In genomic region chr11:64125676-64126075, GRCh38 we compare ENCODE assay signal across 26 cellular contexts.
"Had no signal": no experiment of that assay in that cellular context is flagged by ENCODE, and none has a peak within 500 bp of the region (broad histone marks: within the 10 kb centered on the region; RNA-seq: fewer than 3 reads in every experiment).

No MANE protein-coding gene starts in this region.

- H3K36me3 Mint-ChIP-seq: activated CD8-positive, alpha-beta memory T cell treated with anti-CD3 and anti-CD28 coated beads, Interleukin-2, amount 10 ng/mL, durations not matched to agents 7 days and 5 days; activated naive CD8-positive, alpha-beta T cell; mesothelial cell of epicardium; naive B cell had no signal

- H3K9ac ChIP-seq: parathyroid adenoma had no signal

- H2AFZ ChIP-seq: parathyroid adenoma had no signal

- H3K36me3 ChIP-seq: gastroesophageal sphincter, right atrium auricular region, suprapubic skin, tibial artery had no signal

- H3K27me3 ChIP-seq: gastroesophageal sphincter, right atrium auricular region, suprapubic skin, tibial artery had no signal

- H3K27me3 Mint-ChIP-seq: activated CD4-positive, alpha-beta T cell treated with anti-CD3 and anti-CD28 coated beads for 36 hours; activated CD8-positive, alpha-beta memory T cell treated with anti-CD3 and anti-CD28 coated beads, Interleukin-2, amount 10 ng/mL, durations not matched to agents 7 days and 5 days; activated naive CD8-positive, alpha-beta T cell; effector memory CD8-positive, alpha-beta T cell; naive B cell had no signal

- H3K9me3 ChIP-seq: gastroesophageal sphincter, psoas muscle, right atrium auricular region, suprapubic skin, tibial artery had no signal

- H3K4me3 Mint-ChIP-seq: activated CD4-positive, alpha-beta T cell treated with anti-CD3 and anti-CD28 coated beads for 36 hours; activated CD8-positive, alpha-beta memory T cell treated with anti-CD3 and anti-CD28 coated beads, Interleukin-2, amount 10 ng/mL, durations not matched to agents 7 days and 5 days; activated CD8-positive, alpha-beta T cell treated with anti-CD3 and anti-CD28 coated beads, Interleukin-2, amount 10 ng/mL, durations not matched to agents 7 days and 5 days; activated naive CD8-positive, alpha-beta T cell; effector memory CD8-positive, alpha-beta T cell; mesothelial cell of epicardium; naive B cell; nephron progenitor cell; T-helper 2 cell treated with Interferon-gamma antibody and Interleukin-4, amounts not matched to agents 5 μg/mL and 100 μg/mL, for 36 hours had no signal

- H3K9me3 Mint-ChIP-seq: activated T-helper 2 cell treated with anti-CD3 and anti-CD28 coated beads, Interferon-gamma antibody, Interleukin-2, Interleukin-4, amounts not matched to agents 10 μg/mL and 5 μg/mL and 100 μg/mL, durations not matched to agents 14 hours and 24 hours and 36 hours; effector memory CD8-positive, alpha-beta T cell; mesothelial cell of epicardium; naive B cell; nephron progenitor cell; T-helper 2 cell treated with Interferon-gamma antibody and Interleukin-4, amounts not matched to agents 5 μg/mL and 100 μg/mL, for 36 hours had no signal

- H3K27ac Mint-ChIP-seq: activated CD4-positive, alpha-beta T cell treated with anti-CD3 and anti-CD28 coated beads for 36 hours; activated CD8-positive, alpha-beta memory T cell treated with anti-CD3 and anti-CD28 coated beads, Interleukin-2, amount 10 ng/mL, durations not matched to agents 7 days and 5 days; activated CD8-positive, alpha-beta T cell treated with anti-CD3 and anti-CD28 coated beads, Interleukin-2, amount 10 ng/mL, durations not matched to agents 7 days and 5 days; activated naive CD8-positive, alpha-beta T cell; activated T-helper 2 cell treated with anti-CD3 and anti-CD28 coated beads, Interferon-gamma antibody, Interleukin-2, Interleukin-4, amounts not matched to agents 10 μg/mL and 5 μg/mL and 100 μg/mL, durations not matched to agents 14 hours and 24 hours and 36 hours; effector memory CD8-positive, alpha-beta T cell; mesothelial cell of epicardium; T-helper 2 cell treated with Interferon-gamma antibody and Interleukin-4, amounts not matched to agents 5 μg/mL and 100 μg/mL, for 36 hours had no signal

- H3K4me1 Mint-ChIP-seq: activated CD8-positive, alpha-beta memory T cell treated with anti-CD3 and anti-CD28 coated beads, Interleukin-2, amount 10 ng/mL, durations not matched to agents 7 days and 5 days; naive B cell had no signal

- H3K4me1 ChIP-seq: parathyroid adenoma had no signal

- H3K4me3 ChIP-seq: coronary artery, gastroesophageal sphincter, psoas muscle, right atrium auricular region, suprapubic skin, tibial artery had no signal

- ATAC-seq: activated CD4-positive, alpha-beta T cell treated with anti-CD3 and anti-CD28 coated beads for 36 hours; activated CD8-positive, alpha-beta memory T cell treated with anti-CD3 and anti-CD28 coated beads, Interleukin-2, amount 10 ng/mL, durations not matched to agents 7 days and 5 days; activated CD8-positive, alpha-beta T cell treated with anti-CD3 and anti-CD28 coated beads, Interleukin-2, amount 10 ng/mL, durations not matched to agents 7 days and 5 days; effector memory CD8-positive, alpha-beta T cell; gastroesophageal sphincter; left cardiac atrium; psoas muscle had no signal

- DNase-seq: activated CD4-positive, alpha-beta T cell treated with anti-CD3 and anti-CD28 coated beads for 36 hours; activated CD4-positive, CD25-positive, alpha-beta regulatory T cell; activated CD8-positive, alpha-beta memory T cell treated with anti-CD3 and anti-CD28 coated beads, Interleukin-2, amount 10 ng/mL, durations not matched to agents 7 days and 5 days; activated CD8-positive, alpha-beta T cell treated with anti-CD3 and anti-CD28 coated beads, Interleukin-2, amount 10 ng/mL, durations not matched to agents 7 days and 5 days; activated T-cell treated with anti-CD3 and anti-CD28 coated beads, Interleukin-2, amount 50 U/mL, for 48 hours; cerebellar nuclear complex; effector memory CD8-positive, alpha-beta T cell; hippocampal formation; left cardiac atrium; mammary epithelial cell; naive B cell; nephron progenitor cell; psoas muscle; stimulated activated CD4-positive, alpha-beta T cell treated with anti-CD3 and anti-CD28 coated beads, Interleukin-15, amount 100 ng/mL, for 24 hours; stimulated activated CD4-positive, alpha-beta T cell treated with anti-CD3 and anti-CD28 coated beads, Interleukin-2, amount 100 ng/mL, for 24 hours; stimulated activated naive CD4-positive, alpha-beta T cell; tibial artery had no signal

- H3K27ac ChIP-seq: coronary artery, gastroesophageal sphincter, parathyroid adenoma, right atrium auricular region, suprapubic skin, tibial artery had no signal
